In the genomic region with DNA sequence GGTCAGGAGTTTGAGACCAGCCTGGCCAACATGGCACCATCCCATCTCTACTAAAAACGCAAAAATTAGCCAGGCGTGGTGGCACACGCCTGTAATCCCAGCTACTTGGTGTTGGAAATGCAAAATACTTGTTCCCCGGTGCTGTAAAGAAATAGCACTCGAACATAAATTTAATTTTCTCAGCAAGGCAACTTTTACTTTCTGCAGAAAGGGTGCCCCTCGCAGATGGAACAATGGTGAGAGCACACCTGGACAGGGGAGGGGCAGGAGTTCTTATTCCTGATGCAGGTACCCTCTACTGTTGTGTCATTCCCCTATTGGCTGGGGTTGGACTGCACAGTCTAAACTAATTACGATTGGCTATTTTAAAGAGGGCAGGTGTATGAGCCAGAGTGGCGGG, we compare ENCODE assay signal across 3 cellular contexts.
TF ChIP-seq lines count a peak whose summit lies in the region.

No MANE protein-coding gene starts in this region.

TF ChIP-seq in GM23338, 12 proteins besides CTCF, POLR2A, EP300 and RAD21 (continues in another document):
- TF ChIP-seq CREB1 (CRISPR knock-in tag; IDR thresholded peaks at IDR 0.05; ENCODE audit: low read depth) = no peak
- no peak for TF ChIP-seq ZNF462 (CRISPR knock-in tag; IDR thresholded peaks at IDR 0.05)
- no peak for TF ChIP-seq ZNF114 (CRISPR knock-in tag; IDR thresholded peaks at IDR 0.05)
- no peak for TF ChIP-seq ZNF331 (CRISPR knock-in tag; IDR thresholded peaks at IDR 0.05; ENCODE audit: low read depth)

TF ChIP-seq in HCT116, 20 proteins besides CTCF, POLR2A, EP300 and RAD21:
- no peak for TF ChIP-seq REST (IDR thresholded peaks at IDR 0.05; ENCODE audit: low read depth)
- TF ChIP-seq CBX3 (IDR thresholded peaks at IDR 0.05; ENCODE audit: low read depth) = peak; percentile 75
TF ChIP-seq in HCT116: peak in this region for 1.

TF ChIP-seq in GM12878, 131 proteins besides CTCF, POLR2A, EP300 and RAD21:
- TF ChIP-seq EZH2 (IDR thresholded peaks at IDR 0.05; ENCODE audit: borderline replicate concordance, control insufficient read depth, low read depth, low read length) = no peak
- peak; percentile 85; the same call in 1 of the 2 replicates for TF ChIP-seq CBX5 (IDR thresholded peaks at IDR 0.05; ENCODE audit: low read depth)
